ENCODE assay signal across 1 cellular context in the genomic region with DNA sequence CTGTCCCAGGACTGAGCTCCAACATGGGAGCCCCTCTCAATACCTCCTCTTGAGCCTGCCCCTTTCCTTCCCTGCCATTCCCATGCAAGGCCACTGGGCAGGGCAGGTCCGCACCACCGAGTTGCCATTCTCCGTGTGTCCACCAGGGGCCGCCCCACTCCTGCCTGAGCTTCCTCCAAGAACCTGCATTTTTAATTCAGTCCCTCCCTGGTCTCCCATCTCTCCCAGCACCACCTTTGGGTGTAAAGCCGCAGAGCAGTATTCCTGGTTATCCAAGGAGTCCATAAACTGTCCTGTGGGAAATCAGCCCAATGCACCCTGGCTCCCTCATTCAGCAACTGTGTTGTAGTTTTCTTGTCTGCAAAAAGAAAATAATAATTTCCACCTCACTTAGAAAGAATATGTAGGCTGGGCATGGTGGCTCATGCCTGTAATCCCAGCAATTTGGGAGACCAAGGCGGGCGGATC.
TF ChIP-seq lines count a peak whose summit lies in the region.

No MANE protein-coding gene starts in this region.

TF ChIP-seq in HepG2, 621 proteins besides CTCF, POLR2A, EP300 and RAD21 (continued from another document and continues in another):
- TF ChIP-seq ZNF766 (CRISPR knock-in tag; IDR thresholded peaks at IDR 0.05; ENCODE audit: borderline replicate concordance) (0 out of 2 replicates have a peak, but pooled peaks have one; percentile 39), NFYB (CRISPR knock-in tag; IDR thresholded peaks at IDR 0.05) (no peak), PPARG (CRISPR knock-in tag; conservative IDR thresholded peaks at IDR 0.05) (peak; percentile 69; the same call in 1 of the 2 replicates), ZNF235 (CRISPR knock-in tag; IDR thresholded peaks at IDR 0.05; ENCODE audit: borderline replicate concordance) (0 out of 2 replicates have a peak, but pooled peaks have one; percentile 38), CAMTA2 (CRISPR knock-in tag; IDR thresholded peaks at IDR 0.05; ENCODE audit: borderline replicate concordance) (0 out of 2 replicates have a peak, but pooled peaks have one; percentile 26), ZNF234 (CRISPR knock-in tag; conservative IDR thresholded peaks at IDR 0.05) (no peak), SMC3 (IDR thresholded peaks at IDR 0.05; ENCODE audit: low read length) (peak; percentile 97), MLX (CRISPR knock-in tag; IDR thresholded peaks at IDR 0.05) (no peak), KLF12 (CRISPR knock-in tag; IDR thresholded peaks at IDR 0.05; ENCODE audit: borderline replicate concordance) (no peak), DZIP1 (CRISPR knock-in tag; IDR thresholded peaks at IDR 0.05) (0 out of 2 replicates have a peak, but pooled peaks have one; percentile 8), ZBTB40 (IDR thresholded peaks at IDR 0.05) (no peak), ZBTB40 (CRISPR knock-in tag; IDR thresholded peaks at IDR 0.05) (no peak), ZNF557 (CRISPR knock-in tag; IDR thresholded peaks at IDR 0.05) (no peak), ISL2 (CRISPR knock-in tag; IDR thresholded peaks at IDR 0.05) (0 out of 2 replicates have a peak, but pooled peaks have one; percentile 16), NFIB (CRISPR knock-in tag; IDR thresholded peaks at IDR 0.05; ENCODE audit: borderline replicate concordance) (no peak), KDM3A (CRISPR knock-in tag; IDR thresholded peaks at IDR 0.05; ENCODE audit: low read depth) (peak; percentile 74; the same call in 1 of the 2 replicates), ARNT2 (CRISPR knock-in tag; IDR thresholded peaks at IDR 0.05; ENCODE audit: low read depth) (no peak), SOX13 (IDR thresholded peaks at IDR 0.05) (no peak), SOX13 (CRISPR knock-in tag; conservative IDR thresholded peaks at IDR 0.05 in 1 of 2, IDR thresholded peaks at IDR 0.05 in 1 of 2) (no peak), REXO4 (CRISPR knock-in tag; IDR thresholded peaks at IDR 0.05; ENCODE audit: borderline replicate concordance) (no peak), RFX5 (IDR thresholded peaks at IDR 0.05; ENCODE audit: low read depth, low read length) (peak; percentile 44; the same call in 1 of the 2 replicates), ZNF570 (CRISPR knock-in tag; IDR thresholded peaks at IDR 0.05; ENCODE audit: borderline replicate concordance) (no peak), ZNF788 (CRISPR knock-in tag; IDR thresholded peaks at IDR 0.05; ENCODE audit: borderline replicate concordance) (peak; percentile 82; the same call in 1 of the 2 replicates), ZNF331 (CRISPR knock-in tag; IDR thresholded peaks at IDR 0.05) (peak; percentile 53; the same call in 1 of the 2 replicates), SAP130 (CRISPR knock-in tag; IDR thresholded peaks at IDR 0.05; ENCODE audit: low read depth) (peak; percentile 40), MAF1 (CRISPR knock-in tag; IDR thresholded peaks at IDR 0.05; ENCODE audit: borderline replicate concordance) (no peak), ZNF274 (CRISPR knock-in tag; IDR thresholded peaks at IDR 0.05) (0 out of 2 replicates have a peak, but pooled peaks have one; percentile 27), YY1 (IDR thresholded peaks at IDR 0.05; ENCODE audit: insufficient read depth, insufficient replicate concordance, low read depth, low read length) (peak; percentile 59), KAT8 (CRISPR knock-in tag; IDR thresholded peaks at IDR 0.05) (peak; percentile 44; the same call in 1 of the 2 replicates), BCL6 (CRISPR knock-in tag; IDR thresholded peaks at IDR 0.05) (peak; percentile 12; the same call in 1 of the 2 replicates), ZNF629 (CRISPR knock-in tag; conservative IDR thresholded peaks at IDR 0.05) (no peak), ZNF296 (CRISPR knock-in tag; conservative IDR thresholded peaks at IDR 0.05) (no peak), PHF20 (CRISPR knock-in tag; IDR thresholded peaks at IDR 0.05) (no peak), TBP (CRISPR knock-in tag; IDR thresholded peaks at IDR 0.05) (no peak), SOX6 (IDR thresholded peaks at IDR 0.05) (no peak), SOX6 (CRISPR knock-in tag; IDR thresholded peaks at IDR 0.05) (peak; percentile 53), KLF11 (CRISPR knock-in tag; IDR thresholded peaks at IDR 0.05) (0 out of 2 replicates have a peak, but pooled peaks have one; percentile 62), TCF12 (IDR thresholded peaks at IDR 0.05) (no peak), TCF12 (CRISPR knock-in tag; IDR thresholded peaks at IDR 0.05) (no peak)
- TF ChIP-seq, protein P1, sequence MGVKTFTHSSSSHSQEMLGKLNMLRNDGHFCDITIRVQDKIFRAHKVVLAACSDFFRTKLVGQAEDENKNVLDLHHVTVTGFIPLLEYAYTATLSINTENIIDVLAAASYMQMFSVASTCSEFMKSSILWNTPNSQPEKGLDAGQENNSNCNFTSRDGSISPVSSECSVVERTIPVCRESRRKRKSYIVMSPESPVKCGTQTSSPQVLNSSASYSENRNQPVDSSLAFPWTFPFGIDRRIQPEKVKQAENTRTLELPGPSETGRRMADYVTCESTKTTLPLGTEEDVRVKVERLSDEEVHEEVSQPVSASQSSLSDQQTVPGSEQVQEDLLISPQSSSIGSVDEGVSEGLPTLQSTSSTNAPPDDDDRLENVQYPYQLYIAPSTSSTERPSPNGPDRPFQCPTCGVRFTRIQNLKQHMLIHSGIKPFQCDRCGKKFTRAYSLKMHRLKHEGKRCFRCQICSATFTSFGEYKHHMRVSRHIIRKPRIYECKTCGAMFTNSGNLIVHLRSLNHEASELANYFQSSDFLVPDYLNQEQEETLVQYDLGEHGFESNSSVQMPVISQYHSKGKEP (CRISPR knock-in tag; IDR thresholded peaks at IDR 0.05): no peak
- TF ChIP-seq, protein P2, sequence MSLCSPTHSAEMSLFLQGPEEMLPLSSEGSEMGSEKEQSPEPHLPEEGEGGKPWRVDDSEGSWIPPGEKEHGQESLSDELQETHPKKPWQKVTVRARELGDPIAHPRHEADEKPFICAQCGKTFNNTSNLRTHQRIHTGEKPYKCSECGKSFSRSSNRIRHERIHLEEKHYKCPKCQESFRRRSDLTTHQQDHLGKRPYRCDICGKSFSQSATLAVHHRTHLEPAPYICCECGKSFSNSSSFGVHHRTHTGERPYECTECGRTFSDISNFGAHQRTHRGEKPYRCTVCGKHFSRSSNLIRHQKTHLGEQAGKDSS (CRISPR knock-in tag; IDR thresholded peaks at IDR 0.05; ENCODE audit: borderline replicate concordance, low read depth): peak; percentile 34; the same call in 1 of the 2 replicates
- TF ChIP-seq, protein P3, sequence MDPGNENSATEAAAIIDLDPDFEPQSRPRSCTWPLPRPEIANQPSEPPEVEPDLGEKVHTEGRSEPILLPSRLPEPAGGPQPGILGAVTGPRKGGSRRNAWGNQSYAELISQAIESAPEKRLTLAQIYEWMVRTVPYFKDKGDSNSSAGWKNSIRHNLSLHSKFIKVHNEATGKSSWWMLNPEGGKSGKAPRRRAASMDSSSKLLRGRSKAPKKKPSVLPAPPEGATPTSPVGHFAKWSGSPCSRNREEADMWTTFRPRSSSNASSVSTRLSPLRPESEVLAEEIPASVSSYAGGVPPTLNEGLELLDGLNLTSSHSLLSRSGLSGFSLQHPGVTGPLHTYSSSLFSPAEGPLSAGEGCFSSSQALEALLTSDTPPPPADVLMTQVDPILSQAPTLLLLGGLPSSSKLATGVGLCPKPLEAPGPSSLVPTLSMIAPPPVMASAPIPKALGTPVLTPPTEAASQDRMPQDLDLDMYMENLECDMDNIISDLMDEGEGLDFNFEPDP (CRISPR knock-in tag; conservative IDR thresholded peaks at IDR 0.05): no peak
- TF ChIP-seq, protein P4, sequence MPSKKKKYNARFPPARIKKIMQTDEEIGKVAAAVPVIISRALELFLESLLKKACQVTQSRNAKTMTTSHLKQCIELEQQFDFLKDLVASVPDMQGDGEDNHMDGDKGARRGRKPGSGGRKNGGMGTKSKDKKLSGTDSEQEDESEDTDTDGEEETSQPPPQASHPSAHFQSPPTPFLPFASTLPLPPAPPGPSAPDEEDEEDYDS (CRISPR knock-in tag; IDR thresholded peaks at IDR 0.05): 0 out of 2 replicates have a peak, but pooled peaks have one; percentile 23
- TF ChIP-seq, protein P5, sequence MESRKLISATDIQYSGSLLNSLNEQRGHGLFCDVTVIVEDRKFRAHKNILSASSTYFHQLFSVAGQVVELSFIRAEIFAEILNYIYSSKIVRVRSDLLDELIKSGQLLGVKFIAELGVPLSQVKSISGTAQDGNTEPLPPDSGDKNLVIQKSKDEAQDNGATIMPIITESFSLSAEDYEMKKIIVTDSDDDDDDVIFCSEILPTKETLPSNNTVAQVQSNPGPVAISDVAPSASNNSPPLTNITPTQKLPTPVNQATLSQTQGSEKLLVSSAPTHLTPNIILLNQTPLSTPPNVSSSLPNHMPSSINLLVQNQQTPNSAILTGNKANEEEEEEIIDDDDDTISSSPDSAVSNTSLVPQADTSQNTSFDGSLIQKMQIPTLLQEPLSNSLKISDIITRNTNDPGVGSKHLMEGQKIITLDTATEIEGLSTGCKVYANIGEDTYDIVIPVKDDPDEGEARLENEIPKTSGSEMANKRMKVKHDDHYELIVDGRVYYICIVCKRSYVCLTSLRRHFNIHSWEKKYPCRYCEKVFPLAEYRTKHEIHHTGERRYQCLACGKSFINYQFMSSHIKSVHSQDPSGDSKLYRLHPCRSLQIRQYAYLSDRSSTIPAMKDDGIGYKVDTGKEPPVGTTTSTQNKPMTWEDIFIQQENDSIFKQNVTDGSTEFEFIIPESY (CRISPR knock-in tag; IDR thresholded peaks at IDR 0.05): no peak
